In the genomic region with DNA sequence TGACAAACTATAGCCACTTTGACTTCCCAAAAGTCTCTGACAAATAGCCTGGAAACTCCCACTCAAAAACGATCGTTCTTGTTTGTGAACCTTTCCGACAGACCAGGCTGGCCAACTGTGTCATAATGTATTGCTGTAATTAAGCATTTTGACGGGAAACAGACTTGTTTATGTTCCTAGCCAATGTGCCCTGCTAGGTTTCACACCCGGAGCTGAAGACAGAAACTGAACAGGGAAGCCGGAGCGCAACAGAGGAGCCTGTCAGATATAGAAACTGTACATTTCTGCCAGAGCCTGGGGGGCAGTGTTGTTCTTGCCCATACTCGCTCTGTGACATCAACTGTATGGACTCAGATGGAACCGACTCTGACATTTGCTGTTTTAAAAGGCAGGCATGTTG, we compare ENCODE assay signal across 9 cellular contexts. TPM values are rescaled to one million over a fixed set of nuclear protein-coding genes. Genes with fewer than 3 reads are reported as not detected.
DNase-seq lines count a peak whose midpoint lies in the region; ATAC-seq and TF ChIP-seq lines count a peak whose summit lies in the region.
"Had no signal": no experiment of that assay in that cellular context is flagged by ENCODE, and none has a peak within 500 bp of the region (broad histone marks: within the 10 kb centered on the region; RNA-seq: fewer than 3 reads in every experiment).

No MANE protein-coding gene starts in this region.

- WGBS in aorta, 2 donors: 2 to 3% methylated on average over 9 of the region's 9 CpGs

- intact Hi-C loops in aorta (cut with DNase I) (no loop called here), left lung (cut with DNase I) (no loop called here)

- no peaks in the 10 kb centered on the region for H3K79me2 ChIP-seq in OCI-LY1 (ENCODE audit: insufficient read depth, low read length)

- ATAC-seq in GM21723 (IDR thresholded peaks at IDR 0.05; ENCODE audit: unreplicated experiment) (peak; percentile 72), aorta (ENCODE audit: low FRiP score) (no peak), left lung (no peak)
- ATAC-seq in effector memory CD8-positive, alpha-beta T cell (replicated peaks): peak; percentile 51

- no peaks in the 10 kb centered on the region for H3K9me3 Mint-ChIP-seq in effector memory CD8-positive, alpha-beta T cell

- H3K4me1 ChIP-seq in OCI-LY1 (ENCODE audit: insufficient read depth, low read length, severe bottlenecking): no peaks in the 10 kb centered on the region
- H3K4me1 ChIP-seq in aorta (ENCODE audit: control insufficient read depth in 1 of 2, insufficient read depth in 2 of 2, low read length in 2 of 2): peaks cover 0 to 2% of the 10 kb centered on the region in 2 donors
- no peaks in the 10 kb centered on the region for H3K4me1 ChIP-seq in left lung

- peaks cover 5% of the 10 kb centered on the region for H3K36me3 Mint-ChIP-seq in effector memory CD8-positive, alpha-beta T cell (ENCODE audit: insufficient read depth)

- H2AFZ ChIP-seq in OCI-LY1 (ENCODE audit: low read length): no peak overlapping the region

- H3K27ac Mint-ChIP-seq in effector memory CD8-positive, alpha-beta T cell: no peak overlapping the region

- no peaks in the 10 kb centered on the region for H3F3A ChIP-seq in OCI-LY1 (ENCODE audit: insufficient read depth, low read length)

- H3K9me3 ChIP-seq in OCI-LY1 (ENCODE audit: low read length) (no peaks in the 10 kb centered on the region), aorta (ENCODE audit: control insufficient read depth, low read length) (no peaks in the 10 kb centered on the region), left lung (no peaks in the 10 kb centered on the region)

- H3K4me3 Mint-ChIP-seq in effector memory CD8-positive, alpha-beta T cell: no peak overlapping the region

- H3K27me3 ChIP-seq in OCI-LY1 (ENCODE audit: insufficient read depth, low read length) (no peaks in the 10 kb centered on the region), aorta (ENCODE audit: control insufficient read depth in 1 of 2, insufficient read depth in 2 of 2, low read length in 1 of 2) (no peaks in the 10 kb centered on the region), left lung (no peaks in the 10 kb centered on the region)

- H3K4me3 ChIP-seq in OCI-LY1 (ENCODE audit: low read depth, low read length, poor library complexity, severe bottlenecking) (no peak overlapping the region), aorta (ENCODE audit: low read length in 2 of 2) (peak overlapping the region in 1 of 2 donors; percentile 7), left lung (no peak overlapping the region)
- H3K4me3 ChIP-seq: lung had no signal

- H3K36me3 ChIP-seq in OCI-LY1 (ENCODE audit: insufficient read depth, low read length): no peaks in the 10 kb centered on the region
- H3K36me3 ChIP-seq in aorta (ENCODE audit: control insufficient read depth in 1 of 2, insufficient read depth in 2 of 2, low read length in 1 of 2): no peaks in the 10 kb centered on the region
- no peaks in the 10 kb centered on the region for H3K36me3 ChIP-seq in left lung

- H3K27me3 Mint-ChIP-seq in effector memory CD8-positive, alpha-beta T cell: peaks cover 34 to 40% of the 10 kb centered on the region in 2 donors

- TF ChIP-seq CTCF in OCI-LY1 (IDR thresholded peaks at IDR 0.05; ENCODE audit: low read length) (peak; percentile 35; the same call in 1 of the 2 replicates), left lung (IDR thresholded peaks at IDR 0.05) (no peak)

- peak overlapping the region; percentile 40; the same call in 1 of the 2 replicates for H3K4me2 ChIP-seq in OCI-LY1 (ENCODE audit: low read length)

- peaks cover 0 to 7% of the 10 kb centered on the region in 2 donors for H3K4me1 Mint-ChIP-seq in effector memory CD8-positive, alpha-beta T cell (ENCODE audit: low read depth in 2 of 2)

- H3K9me2 ChIP-seq in OCI-LY1 (ENCODE audit: low read depth, low read length): no peaks in the 10 kb centered on the region

- peak; percentile 37 for DNase-seq in D341Med (ENCODE audit: low spot score)
- peak in 1 of 3 experiments; percentile 4 for DNase-seq in effector memory CD8-positive, alpha-beta T cell
- peak in 2 of 3 experiments; percentile 1 to 22 for DNase-seq in stimulated activated CD4-positive, alpha-beta T cell treated with anti-CD3 and anti-CD28 coated beads, TNF-alpha, amount 100 ng/mL, for 24 hours (ENCODE audit: low read depth in 3 of 3)
- DNase-seq in aorta: no peak
- DNase-seq in left lung: no peak
- no peak for DNase-seq in activated gamma-delta T cell (lab: John Stamatoyannopoulos, UW)

- no peak overlapping the region for H3K27ac ChIP-seq in OCI-LY1 (ENCODE audit: low read depth, low read length, poor library complexity, severe bottlenecking)
- no peak overlapping the region for H3K27ac ChIP-seq in aorta (ENCODE audit: low read depth in 1 of 2, low read length in 2 of 2)
- no peak overlapping the region for H3K27ac ChIP-seq in left lung

- H4K20me1 ChIP-seq in OCI-LY1 (ENCODE audit: insufficient read depth, low read length): no peaks in the 10 kb centered on the region

- no peak overlapping the region for H3K9ac ChIP-seq in OCI-LY1 (ENCODE audit: low read length)

RNA-seq across cellular contexts. Expression of a gene that starts 55.3 kb away (rescaled TPM):
- total RNA-seq in aorta: not detected
- not detected for polyA plus RNA-seq in aorta
- total RNA-seq in left lung: not detected
- total RNA-seq: lung had no signal
- polyA plus RNA-seq: lung had no signal

Comparison
In these comparisons a context has a peak if more than half of its experiments do, and no peak if none do; other contexts are left out.
1. DNase-seq: peak in D341Med (single experiment) and stimulated activated CD4-positive, alpha-beta T cell treated with anti-CD3 and anti-CD28 coated beads, TNF-alpha, amount 100 ng/mL, for 24 hours (2 of 3); none in aorta (0 of 2), left lung (0 of 2) and activated gamma-delta T cell (single experiment).
2. ATAC-seq: peak in GM21723 (single experiment) and effector memory CD8-positive, alpha-beta T cell (single experiment); none in aorta (single experiment) and left lung (single experiment).